29 cellular contexts compared by ENCODE assay signal in the genomic region with DNA sequence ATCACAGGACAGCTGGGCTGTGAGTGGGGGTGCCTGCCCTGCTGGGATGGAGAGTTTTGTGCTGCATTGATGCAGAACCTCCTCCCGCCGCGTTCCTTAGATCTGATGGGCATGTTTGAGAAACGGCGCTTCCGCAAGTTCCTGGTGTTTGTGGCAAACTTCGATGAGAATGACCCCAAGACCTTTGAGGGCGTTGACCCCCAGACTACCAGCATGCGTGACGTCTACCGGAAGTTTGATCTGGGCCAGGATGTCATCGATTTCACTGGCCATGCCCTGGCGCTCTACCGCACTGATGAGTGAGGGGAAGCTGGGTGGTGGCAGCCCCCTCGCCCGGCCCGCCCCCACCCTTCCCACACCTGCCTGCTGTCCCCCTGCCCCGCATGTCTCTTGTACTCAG.
"Had no signal": no experiment of that assay in that cellular context is flagged by ENCODE, and none has a peak within 500 bp of the region (broad histone marks: within the 10 kb centered on the region; RNA-seq: fewer than 3 reads in every experiment).

No MANE protein-coding gene starts in this region.

- ATAC-seq: activated CD4-positive, alpha-beta T cell treated with anti-CD3 and anti-CD28 coated beads for 36 hours; activated CD8-positive, alpha-beta memory T cell treated with anti-CD3 and anti-CD28 coated beads, Interleukin-2, amount 10 ng/mL, durations not matched to agents 7 days and 5 days; activated CD8-positive, alpha-beta T cell treated with anti-CD3 and anti-CD28 coated beads, Interleukin-2, amount 10 ng/mL, durations not matched to agents 7 days and 5 days; activated naive CD4-positive, alpha-beta T cell treated with anti-CD3 and anti-CD28 coated beads, Interleukin-2, amount 50 U/mL, for 72 hours; body of pancreas had no signal

- H3K9me3 Mint-ChIP-seq: activated CD4-positive, alpha-beta memory T cell treated with anti-CD3 and anti-CD28 coated beads for 36 hours; activated CD4-positive, alpha-beta T cell treated with anti-CD3 and anti-CD28 coated beads, Interleukin-2, amount 10 ng/mL, durations not matched to agents 24 days and 14 days; activated naive CD4-positive, alpha-beta T cell treated with anti-CD3 and anti-CD28 coated beads, Interleukin-2, amount 10 ng/mL, durations not matched to agents 7 days and 5 days; activated naive CD4-positive, alpha-beta T cell treated with anti-CD3 and anti-CD28 coated beads, Interleukin-2, amount 50 U/mL, for 72 hours; activated T-helper 1 cell treated with anti-CD3 and anti-CD28 coated beads, Interleukin-12 subunit alpha, Interleukin-12 subunit beta, Interleukin-2, Interleukin-4 antibody, amounts not matched to agents 30 ng/mL and 10 ng/mL and 1 ng/mL, durations not matched to agents 14 hours and 24 hours and 36 hours had no signal

- H3K27me3 Mint-ChIP-seq: activated CD4-positive, alpha-beta memory T cell treated with anti-CD3 and anti-CD28 coated beads for 36 hours; activated CD4-positive, alpha-beta T cell treated with anti-CD3 and anti-CD28 coated beads for 36 hours; activated CD4-positive, alpha-beta T cell treated with anti-CD3 and anti-CD28 coated beads, Interleukin-2, amount 10 ng/mL, durations not matched to agents 24 days and 14 days; activated CD8-positive, alpha-beta memory T cell treated with anti-CD3 and anti-CD28 coated beads, Interleukin-2, amount 10 ng/mL, durations not matched to agents 7 days and 5 days had no signal

- H3K9me3 ChIP-seq: adrenal gland, body of pancreas, breast epithelium, colonic mucosa, esophagus squamous epithelium had no signal

- H3K4me3 Mint-ChIP-seq: activated CD4-positive, alpha-beta memory T cell treated with anti-CD3 and anti-CD28 coated beads for 36 hours; activated CD4-positive, alpha-beta T cell treated with anti-CD3 and anti-CD28 coated beads for 36 hours; activated CD4-positive, alpha-beta T cell treated with anti-CD3 and anti-CD28 coated beads, Interleukin-2, amount 10 ng/mL, durations not matched to agents 24 days and 14 days; activated CD8-positive, alpha-beta memory T cell treated with anti-CD3 and anti-CD28 coated beads, Interleukin-2, amount 10 ng/mL, durations not matched to agents 7 days and 5 days; activated CD8-positive, alpha-beta T cell treated with anti-CD3 and anti-CD28 coated beads, Interleukin-2, amount 10 ng/mL, durations not matched to agents 7 days and 5 days; activated naive CD4-positive, alpha-beta T cell treated with anti-CD3 and anti-CD28 coated beads, Interleukin-2, amount 10 ng/mL, durations not matched to agents 7 days and 5 days; activated T-helper 1 cell treated with anti-CD3 and anti-CD28 coated beads, Interleukin-12 subunit alpha, Interleukin-12 subunit beta, Interleukin-2, Interleukin-4 antibody, amounts not matched to agents 30 ng/mL and 10 ng/mL and 1 ng/mL, durations not matched to agents 14 hours and 24 hours and 36 hours had no signal

- H3K27ac ChIP-seq: adrenal gland, body of pancreas, breast epithelium, cardiac muscle cell, colonic mucosa, epithelial cell of prostate, esophagus squamous epithelium had no signal

- H3K4me3 ChIP-seq: adrenal gland, body of pancreas, breast epithelium, cardiac muscle cell, colonic mucosa, esophagus squamous epithelium had no signal

- H3K36me3 ChIP-seq: breast epithelium, cardiac muscle cell, colonic mucosa had no signal

- H3K27me3 ChIP-seq: adrenal gland, body of pancreas, cardiac muscle cell, colonic mucosa, esophagus squamous epithelium had no signal

- H3K27ac Mint-ChIP-seq: activated CD4-positive, alpha-beta memory T cell treated with anti-CD3 and anti-CD28 coated beads for 36 hours; activated CD4-positive, alpha-beta T cell treated with anti-CD3 and anti-CD28 coated beads for 36 hours; activated CD4-positive, alpha-beta T cell treated with anti-CD3 and anti-CD28 coated beads, Interleukin-2, amount 10 ng/mL, durations not matched to agents 24 days and 14 days; activated CD8-positive, alpha-beta memory T cell treated with anti-CD3 and anti-CD28 coated beads, Interleukin-2, amount 10 ng/mL, durations not matched to agents 7 days and 5 days; activated CD8-positive, alpha-beta T cell treated with anti-CD3 and anti-CD28 coated beads, Interleukin-2, amount 10 ng/mL, durations not matched to agents 7 days and 5 days; activated naive CD4-positive, alpha-beta T cell treated with anti-CD3 and anti-CD28 coated beads, Interleukin-2, amount 10 ng/mL, durations not matched to agents 7 days and 5 days; activated naive CD4-positive, alpha-beta T cell treated with anti-CD3 and anti-CD28 coated beads, Interleukin-2, amount 50 U/mL, for 72 hours; activated T-helper 1 cell treated with anti-CD3 and anti-CD28 coated beads, Interleukin-12 subunit alpha, Interleukin-12 subunit beta, Interleukin-2, Interleukin-4 antibody, amounts not matched to agents 30 ng/mL and 10 ng/mL and 1 ng/mL, durations not matched to agents 14 hours and 24 hours and 36 hours had no signal

- H3K4me1 ChIP-seq: breast epithelium, colonic mucosa had no signal

- DNase-seq: activated CD4-positive, alpha-beta memory T cell treated with anti-CD3 and anti-CD28 coated beads for 36 hours; activated CD4-positive, alpha-beta T cell treated with anti-CD3 and anti-CD28 coated beads for 36 hours; activated CD4-positive, alpha-beta T cell treated with anti-CD3 and anti-CD28 coated beads, Interleukin-2, amount 10 ng/mL, durations not matched to agents 24 days and 14 days; activated CD4-positive, CD25-positive, alpha-beta regulatory T cell; activated CD4-positive, CD25-positive, alpha-beta regulatory T cell treated with anti-CD3 and anti-CD28 coated beads, Interleukin-2, amount 50 U/mL, for 72 hours; activated CD8-positive, alpha-beta memory T cell treated with anti-CD3 and anti-CD28 coated beads, Interleukin-2, amount 10 ng/mL, durations not matched to agents 7 days and 5 days; activated CD8-positive, alpha-beta memory T cell treated with anti-CD3 and anti-CD28 coated beads, Interleukin-2, amount 50 U/mL, for 4 hours; activated CD8-positive, alpha-beta T cell treated with anti-CD3 and anti-CD28 coated beads, Interleukin-2, amount 10 ng/mL, durations not matched to agents 7 days and 5 days; activated gamma-delta T cell; activated naive CD4-positive, alpha-beta T cell; activated naive CD4-positive, alpha-beta T cell treated with anti-CD3 and anti-CD28 coated beads, Interleukin-2, amount 10 ng/mL, durations not matched to agents 7 days and 5 days; activated T-cell treated with anti-CD3 and anti-CD28 coated beads, Interleukin-2, amount 50 U/mL, for 1 hour; activated T-cell treated with anti-CD3 and anti-CD28 coated beads, Interleukin-2, amount 50 U/mL, for 48 hours; adrenal gland; amygdala; aorta; body of pancreas; central memory CD4-positive, alpha-beta T cell; cerebellar nuclear complex; colonic mucosa; effector CD8-positive, alpha-beta T cell; esophagus squamous epithelium; head of caudate nucleus; T-helper 2 cell had no signal
